18 cellular contexts compared by ENCODE assay signal in the genomic region with DNA sequence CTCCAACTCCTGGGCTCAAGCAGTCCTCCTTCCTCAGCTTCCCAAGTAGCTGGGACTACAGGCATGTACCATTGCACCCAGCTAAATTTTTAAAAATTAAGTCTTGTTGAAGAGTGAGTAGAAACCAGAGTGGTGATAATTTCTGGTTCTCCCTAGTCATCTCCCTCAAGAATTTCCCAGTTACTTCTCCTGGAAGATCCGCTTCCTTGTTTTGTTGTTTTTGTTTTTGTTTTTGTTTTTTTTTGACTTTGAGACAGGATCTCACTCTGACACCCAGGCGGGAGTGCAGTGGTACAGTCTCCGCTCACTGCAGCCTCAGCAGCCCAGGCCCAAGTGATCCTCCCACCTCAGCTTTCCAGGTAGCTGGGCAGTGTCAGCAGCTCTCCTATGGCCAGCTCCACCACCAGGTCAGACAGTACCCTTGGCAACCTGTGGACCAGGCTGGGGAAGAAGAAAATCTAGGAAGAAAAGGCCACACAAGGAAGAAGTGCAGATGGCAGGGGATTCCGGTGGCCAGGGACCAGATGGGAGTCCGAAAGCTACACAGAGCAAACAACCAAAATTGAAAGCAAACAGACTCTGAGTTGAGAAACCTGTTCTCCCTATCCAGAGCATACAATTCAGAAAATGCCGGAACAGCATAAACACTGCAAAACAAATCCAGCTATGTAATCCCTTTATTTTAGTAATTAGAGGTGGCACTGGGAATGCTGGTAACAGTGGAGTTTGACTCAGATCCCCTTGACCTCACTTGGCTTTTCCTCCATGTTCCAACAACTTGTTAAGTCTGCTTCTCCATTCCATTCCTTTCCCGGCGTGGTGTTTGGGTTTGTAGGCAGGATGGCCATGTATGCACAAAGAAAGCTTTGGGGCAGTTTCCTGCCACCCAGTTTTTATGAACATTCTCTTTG.
DNase-seq lines count a peak whose midpoint lies in the region; ATAC-seq and TF ChIP-seq lines count a peak whose summit lies in the region.
"Had no signal": no experiment of that assay in that cellular context is flagged by ENCODE, and none has a peak within 500 bp of the region (broad histone marks: within the 10 kb centered on the region; RNA-seq: fewer than 3 reads in every experiment).

No MANE protein-coding gene starts in this region.

- H3K18ac ChIP-seq in neuronal stem cell (ENCODE audit: low read length), result no peak overlapping the region

- no CpG with 5 or more reads among the region's 8 CpGs for WGBS in neuronal stem cell (ENCODE audit: extremely low coverage in 2 of 2, insufficient read length in 2 of 2, insufficient replicate concordance in 1 of 2), 2 donors

- no peak overlapping the region for H3K4me3 ChIP-seq in neuronal stem cell (ENCODE audit: low read length in 2 of 2)
- H3K4me3 ChIP-seq: cardiac muscle cell, gastrocnemius medialis, ovary, SJSA1 had no signal

- peaks cover 41% of the 10 kb centered on the region for H3K36me3 Mint-ChIP-seq in endothelial cell (ENCODE audit: low read depth, unreplicated experiment)
- no peaks in the 10 kb centered on the region for H3K36me3 Mint-ChIP-seq in WTC11
- H3K36me3 Mint-ChIP-seq: activated naive CD8-positive, alpha-beta T cell had no signal

- H3K14ac ChIP-seq in neuronal stem cell (ENCODE audit: low read length), result no peak overlapping the region

- H2BK12ac ChIP-seq in neuronal stem cell (ENCODE audit: low read length), result no peak overlapping the region

- no peak overlapping the region for H2BK15ac ChIP-seq in neuronal stem cell (ENCODE audit: low read length)

- H3K9ac ChIP-seq in neuronal stem cell (ENCODE audit: low read depth, low read length, poor library complexity), result no peak overlapping the region

- TF ChIP-seq CTCF in 22Rv1 (IDR thresholded peaks at IDR 0.05), result no peak
- TF ChIP-seq CTCF in endothelial cell (IDR thresholded peaks at IDR 0.05; ENCODE audit: unreplicated experiment), result no peak
- TF ChIP-seq CTCF in WTC11 (IDR thresholded peaks at IDR 0.05), result no peak

- TF ChIP-seq POLR2A in erythroblast (IDR thresholded peaks at IDR 0.05; ENCODE audit: low read length), result no peak

- CTCF ChIA-PET in WTC11 (lab: Charles Lee), result interaction anchor here (1.0 kb wide), 1 partner anchor 9 kb away, joined by 3 read pairs; no protein-coding TSS in a partner anchor

- H2BK5ac ChIP-seq in neuronal stem cell (ENCODE audit: low read length), result no peak overlapping the region

- H3K27me3 Mint-ChIP-seq in endothelial cell (ENCODE audit: unreplicated experiment) (peaks cover 16% of the 10 kb centered on the region), WTC11 (ENCODE audit: low read depth) (no peaks in the 10 kb centered on the region)
- H3K27me3 Mint-ChIP-seq: activated naive CD8-positive, alpha-beta T cell had no signal

- H2BK120ac ChIP-seq in neuronal stem cell (ENCODE audit: low read depth, low read length), result no peak overlapping the region

- no peaks in the 10 kb centered on the region for H3K36me3 ChIP-seq in neuronal stem cell (replicated peaks in 1 of 2; ENCODE audit: control insufficient read depth in 2 of 2, insufficient read depth in 2 of 2, low read length in 2 of 2)
- H3K36me3 ChIP-seq: cardiac muscle cell, gastrocnemius medialis, ovary, SJSA1 had no signal

- H3K27ac ChIP-seq in 22Rv1, result peak overlapping the region; percentile 53
- H3K27ac ChIP-seq in neuronal stem cell (replicated peaks; ENCODE audit: low read length), result no peak overlapping the region
- H3K27ac ChIP-seq: cardiac muscle cell, gastrocnemius medialis, ovary, SJSA1 had no signal

- no peaks in the 10 kb centered on the region for H3K27me3 ChIP-seq in neuronal stem cell (ENCODE audit: control insufficient read depth in 3 of 3, insufficient read depth in 3 of 3, low read depth in 1 of 3, low read length in 3 of 3)
- H3K27me3 ChIP-seq: cardiac muscle cell, gastrocnemius medialis, ovary, SJSA1 had no signal

- peak overlapping the region; percentile 46 for H3K23ac ChIP-seq in neuronal stem cell (ENCODE audit: low read depth, low read length, poor library complexity)

- POLR2A ChIA-PET in WTC11 (lab: Charles Lee), result no interaction called here

- no peak overlapping the region for H4K91ac ChIP-seq in neuronal stem cell (ENCODE audit: low read depth, low read length, poor library complexity)

- H3K4me3 Mint-ChIP-seq in endothelial cell (ENCODE audit: unreplicated experiment) (peak overlapping the region; percentile 38), WTC11 (no peak overlapping the region)
- H3K4me3 Mint-ChIP-seq: activated CD4-positive, alpha-beta T cell treated with anti-CD3 and anti-CD28 coated beads, Interleukin-2, amount 10 ng/mL, durations not matched to agents 24 days and 14 days; activated naive CD8-positive, alpha-beta T cell; endodermal cell; stimulated activated naive CD8-positive, alpha-beta T cell treated with anti-CD3 and anti-CD28 coated beads, Interleukin-15, amount 100 ng/mL, for 72 hours had no signal

- H4K8ac ChIP-seq in neuronal stem cell (ENCODE audit: low read depth, low read length), result no peak overlapping the region

- no peak overlapping the region for H2AK5ac ChIP-seq in neuronal stem cell (ENCODE audit: low read depth, low read length)

- H3K9me3 ChIP-seq in neuronal stem cell (replicated peaks in 1 of 2; ENCODE audit: control insufficient read depth in 2 of 2, insufficient read depth in 1 of 2, low read depth in 1 of 2, low read length in 2 of 2), result no peaks in the 10 kb centered on the region
- H3K9me3 ChIP-seq: gastrocnemius medialis, ovary, SJSA1 had no signal

- no peak overlapping the region for H3K4me2 ChIP-seq in neuronal stem cell (ENCODE audit: insufficient read depth, low read length, poor library complexity, severe bottlenecking)

- no peak for ATAC-seq in WTC11
- ATAC-seq: gastrocnemius medialis; stimulated activated naive CD8-positive, alpha-beta T cell treated with anti-CD3 and anti-CD28 coated beads, Interleukin-15, amount 100 ng/mL, for 72 hours had no signal

- no peak overlapping the region for H3K4ac ChIP-seq in neuronal stem cell (ENCODE audit: low read length)

- no peaks in the 10 kb centered on the region for H3K79me1 ChIP-seq in neuronal stem cell (ENCODE audit: low read depth, low read length)

- DNase-seq in HuH-7.5 (ENCODE audit: low spot score) (peak; percentile 27), endothelial cell (ENCODE audit: low spot score) (no peak), neuronal stem cell (ENCODE audit: low spot score) (no peak), middle frontal gyrus (ENCODE audit: extremely low spot score, low spot score) (no peak), occipital lobe (lab: John Stamatoyannopoulos, UW) (no peak), WTC11 (ENCODE audit: low spot score) (no peak), erythroblast (lab: John Stamatoyannopoulos, UW) (no peak)
- DNase-seq: activated CD4-positive, alpha-beta T cell treated with anti-CD3 and anti-CD28 coated beads, Interleukin-2, amount 10 ng/mL, durations not matched to agents 24 days and 14 days; endodermal cell; gastrocnemius medialis; mesendoderm; ovary; stimulated activated naive CD8-positive, alpha-beta T cell treated with anti-CD3 and anti-CD28 coated beads, Interleukin-15, amount 100 ng/mL, for 72 hours; T1000 had no signal

- peak overlapping the region; percentile 72 for H3K27ac Mint-ChIP-seq in endothelial cell (ENCODE audit: unreplicated experiment)
- no peak overlapping the region for H3K27ac Mint-ChIP-seq in WTC11
- H3K27ac Mint-ChIP-seq: activated CD4-positive, alpha-beta T cell treated with anti-CD3 and anti-CD28 coated beads, Interleukin-2, amount 10 ng/mL, durations not matched to agents 24 days and 14 days; activated naive CD8-positive, alpha-beta T cell; endodermal cell; stimulated activated naive CD8-positive, alpha-beta T cell treated with anti-CD3 and anti-CD28 coated beads, Interleukin-15, amount 100 ng/mL, for 72 hours had no signal

- no peak overlapping the region for H2AFZ ChIP-seq in neuronal stem cell (ENCODE audit: low read length)

- H3K9me3 Mint-ChIP-seq in endothelial cell (ENCODE audit: unreplicated experiment) (no peaks in the 10 kb centered on the region), WTC11 (no peaks in the 10 kb centered on the region; the same call in 1 of the 2 replicates)
- H3K9me3 Mint-ChIP-seq: activated CD4-positive, alpha-beta T cell treated with anti-CD3 and anti-CD28 coated beads, Interleukin-2, amount 10 ng/mL, durations not matched to agents 24 days and 14 days; endodermal cell; stimulated activated naive CD8-positive, alpha-beta T cell treated with anti-CD3 and anti-CD28 coated beads, Interleukin-15, amount 100 ng/mL, for 72 hours had no signal

- H3K4me1 Mint-ChIP-seq in endothelial cell (ENCODE audit: unreplicated experiment), result peaks cover 47% of the 10 kb centered on the region
- peaks cover 5% of the 10 kb centered on the region; the same call in 1 of the 2 replicates for H3K4me1 Mint-ChIP-seq in WTC11
- H3K4me1 Mint-ChIP-seq: activated CD4-positive, alpha-beta T cell treated with anti-CD3 and anti-CD28 coated beads, Interleukin-2, amount 10 ng/mL, durations not matched to agents 24 days and 14 days; endodermal cell; stimulated activated naive CD8-positive, alpha-beta T cell treated with anti-CD3 and anti-CD28 coated beads, Interleukin-15, amount 100 ng/mL, for 72 hours had no signal

- H3K4me1 ChIP-seq in neuronal stem cell (ENCODE audit: control insufficient read depth in 2 of 2, insufficient read depth in 1 of 2, low read depth in 1 of 2, low read length in 2 of 2), result no peaks in the 10 kb centered on the region

TF ChIP-seq in WTC11, 78 proteins besides CTCF, POLR2A, EP300 and RAD21 (continues in another document):
- TF ChIP-seq E2F1 (CRISPR knock-in tag; IDR thresholded peaks at IDR 0.05), result no peak
- no peak for TF ChIP-seq ZNF219 (CRISPR knock-in tag; IDR thresholded peaks at IDR 0.05; ENCODE audit: borderline replicate concordance)
- TF ChIP-seq ZNF416 (CRISPR knock-in tag; IDR thresholded peaks at IDR 0.05), result no peak
- no peak for TF ChIP-seq ETV6 (CRISPR knock-in tag; IDR thresholded peaks at IDR 0.05)
- TF ChIP-seq GRHL2 (CRISPR knock-in tag; IDR thresholded peaks at IDR 0.05; ENCODE audit: insufficient replicate concordance, severe bottlenecking), result no peak
- no peak for TF ChIP-seq PRRX2 (CRISPR knock-in tag; IDR thresholded peaks at IDR 0.05)
